Comparison of ENCODE assay signal across 15 cellular contexts in the genomic region with DNA sequence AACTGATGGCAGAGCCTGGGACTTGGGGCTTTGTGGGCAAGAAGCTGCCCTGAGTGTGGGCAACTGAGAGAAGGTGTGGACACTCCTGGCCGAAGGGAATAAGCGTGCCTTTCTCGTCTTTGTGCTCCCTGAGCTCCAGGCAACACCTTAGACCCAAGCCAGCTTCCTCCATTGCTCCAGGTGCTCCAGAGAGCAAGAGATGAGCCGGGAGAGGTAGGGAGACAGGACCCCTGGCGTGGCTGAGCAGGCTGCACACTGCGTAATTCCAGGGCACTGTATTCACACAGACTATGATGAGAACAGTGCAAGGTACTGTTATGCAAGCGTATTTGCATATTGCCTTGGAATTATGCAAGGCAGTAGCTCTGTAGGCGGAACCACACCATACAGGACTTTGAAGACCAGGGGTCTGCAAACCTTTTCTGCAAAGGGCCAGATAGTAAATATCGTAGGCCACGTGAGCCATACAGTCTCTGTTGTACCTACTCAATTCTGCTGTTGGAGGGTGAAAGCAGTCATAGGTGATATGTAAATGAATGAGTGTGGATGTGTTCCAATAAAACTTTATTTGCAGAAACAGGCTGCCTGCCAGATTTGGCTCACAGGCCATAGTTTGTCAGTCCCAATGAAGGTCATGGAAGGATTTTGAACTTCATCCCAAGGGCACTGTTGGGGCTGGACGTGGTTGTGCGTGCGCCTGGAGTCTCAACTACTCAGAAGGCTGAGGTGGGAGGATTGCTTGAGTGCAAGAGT. TPM values are rescaled to one million over a fixed set of nuclear protein-coding genes. Genes with fewer than 3 reads are reported as not detected.
A peak's percentile ranks its signal among the peaks of the same experiment; 100 is the strongest.
DNase-seq lines count a peak whose midpoint lies in the region; ATAC-seq lines count a peak whose summit lies in the region.
"Had no signal": no experiment of that assay in that cellular context is flagged by ENCODE, and none has a peak within 500 bp of the region (broad histone marks: within the 10 kb centered on the region; RNA-seq: fewer than 3 reads in every experiment).

No MANE protein-coding gene starts in this region.

- CTCF ChIA-PET in T-cell (lab: Charles Lee): interaction anchor here (1.0 to 1.2 kb wide), 2 partner anchors 9 to 94 kb away, joined by 3 to 5 read pairs; no protein-coding TSS in a partner anchor

- peak overlapping the region; percentile 38 for H3K27ac ChIP-seq in CD4-positive, CD25-positive, alpha-beta regulatory T cell (ENCODE audit: insufficient read depth, low read length, poor library complexity, severe bottlenecking)
- no peak overlapping the region for H3K27ac ChIP-seq in GM23248
- H3K27ac ChIP-seq: ascending aorta, C4-2B, esophagus squamous epithelium had no signal

- no peaks in the 10 kb centered on the region for H3K27me3 ChIP-seq in CD4-positive, CD25-positive, alpha-beta regulatory T cell (ENCODE audit: control insufficient read depth, insufficient read depth, low read length)
- peaks cover 22% of the 10 kb centered on the region for H3K27me3 ChIP-seq in GM23248 (replicated peaks; ENCODE audit: insufficient read depth)
- H3K27me3 ChIP-seq: ascending aorta had no signal

- POLR2A ChIA-PET in T-cell (lab: Charles Lee): interaction anchor here (0.6 to 1.5 kb wide), 5 partner anchors 9 to 163 kb away, joined by 3 to 6 read pairs (median 4); no protein-coding TSS in a partner anchor

- in situ Hi-C loops in GM23248 (cut with MboI): no loop called here

- H3K4me1 Mint-ChIP-seq in CD4-positive, CD25-positive, alpha-beta regulatory T cell: peaks cover 4 to 60% (median 37%) of the 10 kb centered on the region in 4 donors
- H3K4me1 Mint-ChIP-seq in IgD-negative memory B cell (peaks cover 54 to 69% (median 58%) of the 10 kb centered on the region in 3 donors), T-cell (peaks cover 57 to 63% (median 59%) of the 10 kb centered on the region in 3 donors), naive B cell (peaks cover 71 to 92% (median 88%) of the 10 kb centered on the region in 3 donors)

- H3F3A ChIP-seq in GM23248 (ENCODE audit: insufficient read depth): no peaks in the 10 kb centered on the region

- no peak overlapping the region for H2AFZ ChIP-seq in GM23248

- H3K9me3 Mint-ChIP-seq in CD4-positive, CD25-positive, alpha-beta regulatory T cell: peaks cover 0 to 2% (median 0%) of the 10 kb centered on the region in 7 donors
- H3K9me3 Mint-ChIP-seq in IgD-negative memory B cell (no peaks in the 10 kb centered on the region), T-cell (no peaks in the 10 kb centered on the region), naive B cell (no peaks in the 10 kb centered on the region)

- H3K4me3 ChIP-seq in CD4-positive, CD25-positive, alpha-beta regulatory T cell (ENCODE audit: low read depth, low read length): no peak overlapping the region
- no peak overlapping the region for H3K4me3 ChIP-seq in GM23248
- H3K4me3 ChIP-seq: ascending aorta, esophagus squamous epithelium, left ventricle myocardium inferior had no signal

- no peaks in the 10 kb centered on the region for H4K20me1 ChIP-seq in GM23248 (ENCODE audit: insufficient read depth)

- peaks cover 4% of the 10 kb centered on the region for H3K36me3 ChIP-seq in CD4-positive, CD25-positive, alpha-beta regulatory T cell (ENCODE audit: control insufficient read depth, insufficient read depth, low read length)
- no peaks in the 10 kb centered on the region for H3K36me3 ChIP-seq in GM23248 (ENCODE audit: low read depth)
- H3K36me3 ChIP-seq: ascending aorta, esophagus squamous epithelium, left ventricle myocardium inferior had no signal

- peaks cover 22% of the 10 kb centered on the region for H3K4me1 ChIP-seq in CD4-positive, CD25-positive, alpha-beta regulatory T cell (ENCODE audit: control insufficient read depth, insufficient read depth, low read length, poor library complexity, severe bottlenecking)
- H3K4me1 ChIP-seq in GM23248 (ENCODE audit: insufficient read depth): no peaks in the 10 kb centered on the region
- H3K4me1 ChIP-seq: ascending aorta had no signal

- H3K79me2 ChIP-seq in GM23248 (ENCODE audit: insufficient read depth): no peaks in the 10 kb centered on the region

- no peak overlapping the region for H3K4me2 ChIP-seq in GM23248 (ENCODE audit: unreplicated experiment)

- H3K27me3 Mint-ChIP-seq in CD4-positive, CD25-positive, alpha-beta regulatory T cell: no peaks in the 10 kb centered on the region
- no peaks in the 10 kb centered on the region for H3K27me3 Mint-ChIP-seq in IgD-negative memory B cell
- no peaks in the 10 kb centered on the region for H3K27me3 Mint-ChIP-seq in T-cell
- no peaks in the 10 kb centered on the region for H3K27me3 Mint-ChIP-seq in naive B cell

- WGBS in GM23248 (ENCODE audit: low coverage in 1 of 2, low lambda C conversion rate in 2 of 2, missing lambda C conversion rate in 2 of 2), 2 experiments: 62 to 65% methylated on average over 13 of the region's 13 CpGs

- no peaks in the 10 kb centered on the region for H3K9me3 ChIP-seq in CD4-positive, CD25-positive, alpha-beta regulatory T cell (ENCODE audit: control insufficient read depth in 2 of 2, low read length in 2 of 2)
- no peaks in the 10 kb centered on the region for H3K9me3 ChIP-seq in GM23248 (ENCODE audit: low read depth)
- H3K9me3 ChIP-seq: ascending aorta, esophagus squamous epithelium, left ventricle myocardium inferior had no signal

- DNase-seq in CD4-positive, CD25-positive, alpha-beta regulatory T cell: no peak
- no peak for DNase-seq in T-cell
- DNase-seq in naive B cell: no peak
- no peak for DNase-seq in GM23248
- DNase-seq: activated CD4-positive, alpha-beta T cell treated with anti-CD3 and anti-CD28 coated beads for 48 hours; esophagus squamous epithelium; GDM1; left ventricle myocardium inferior; NCI-H1417 treated with DMSO at 0.1 percent for 48 hours; T-helper 2 cell had no signal

- H3K9me2 ChIP-seq in GM23248 (ENCODE audit: insufficient read depth): no peaks in the 10 kb centered on the region

- H3K4me3 Mint-ChIP-seq in CD4-positive, CD25-positive, alpha-beta regulatory T cell: no peak overlapping the region
- H3K4me3 Mint-ChIP-seq in IgD-negative memory B cell (peak overlapping the region; percentile 36 to 92 (median 82)), T-cell (no peak overlapping the region), naive B cell (peak overlapping the region in 5 of 8 donors; percentile 49 to 76 (median 69))

- H3K36me3 Mint-ChIP-seq in CD4-positive, CD25-positive, alpha-beta regulatory T cell: peaks cover 10% of the 10 kb centered on the region
- H3K36me3 Mint-ChIP-seq in IgD-negative memory B cell (peaks cover 16% of the 10 kb centered on the region), T-cell (peaks cover 12% of the 10 kb centered on the region), naive B cell (no peaks in the 10 kb centered on the region)

- peak overlapping the region; percentile 47 to 63 (median 51) for H3K27ac Mint-ChIP-seq in CD4-positive, CD25-positive, alpha-beta regulatory T cell
- H3K27ac Mint-ChIP-seq in IgD-negative memory B cell (peak overlapping the region; percentile 93 to 100 (median 94)), T-cell (peak overlapping the region; percentile 39 to 58), naive B cell (peak overlapping the region in 5 of 6 donors; percentile 72 to 100 (median 87))

- no peak overlapping the region for H3K9ac ChIP-seq in GM23248

- no peak for ATAC-seq in CD4-positive, CD25-positive, alpha-beta regulatory T cell (ENCODE audit: low read depth in 2 of 2)
- ATAC-seq in T-cell (replicated peaks in 1 of 4) (no peak), naive B cell (ENCODE audit: low read depth in 2 of 2) (no peak), GM21528 (IDR thresholded peaks at IDR 0.05; ENCODE audit: low FRiP score, unreplicated experiment) (no peak)
- ATAC-seq in activated CD4-positive, CD25-positive, alpha-beta regulatory T cell treated with anti-CD3 and anti-CD28 coated beads, Interleukin-2, amount 50 U/mL, for 24 hours: no peak

RNA-seq across cellular contexts. Expression of a gene that starts 42.1 kb away (rescaled TPM):
- total RNA-seq in CD4-positive, CD25-positive, alpha-beta regulatory T cell: 8.6 TPM
- polyA plus RNA-seq in CD4-positive, CD25-positive, alpha-beta regulatory T cell: 1 to 10 TPM in 2 of 4 donors, under 1 TPM in 2; 0.20 to 1.8 (median 1.1) TPM
- polyA plus RNA-seq in IgD-negative memory B cell: 0.75 TPM
- 1 to 10 TPM; 1.3 to 4.0 (median 2.4) TPM for total RNA-seq in T-cell
- under 1 TPM in 5 of 6 donors, not detected in 1; 0.12 to 0.56 (median 0.26) TPM for polyA plus RNA-seq in naive B cell (ENCODE audit: low read depth in 6 of 6)
- total RNA-seq in GM23248 (2014; rRNA removed; shearing (Covaris generic)): 18.2 and 19.0 TPM in 2 replicates
- 11.4 and 13.1 TPM in 2 replicates for polyA plus RNA-seq in GM23248 (2016; fragmentation: Nextera tagmentation; extraction: Ambion mirVana)

Comparison
In these comparisons a context has a peak if more than half of its experiments do, and no peak if none do; other contexts are left out.
1. H3K4me3 Mint-ChIP-seq: peak in IgD-negative memory B cell (4 of 4) and naive B cell (5 of 8); none in CD4-positive, CD25-positive, alpha-beta regulatory T cell (0 of 4) and T-cell (0 of 3).
2. Peak in every context shown above with its lines, with median percentiles within 50 percentile points of each other: H3K27ac Mint-ChIP-seq.